8 cellular contexts compared by ENCODE assay signal in genomic region chr19:49676136-49676689, GRCh38. TPM values are rescaled to one million over a fixed set of nuclear protein-coding genes. Genes with fewer than 3 reads are reported as not detected.
DNase-seq lines count a peak whose midpoint lies in the region; ATAC-seq and TF ChIP-seq lines count a peak whose summit lies in the region.

No MANE protein-coding gene starts in this region.

- peak overlapping the region; percentile 85 to 90 for H3K4me3 Mint-ChIP-seq in activated T-cell treated with anti-CD3 and anti-CD28 coated beads, Interleukin-2, amount 50 U/mL, for 72 hours

- H3K27me3 ChIP-seq in esophagus squamous epithelium (no peaks in the 10 kb centered on the region), muscle layer of duodenum (ENCODE audit: low read depth, low read length) (no peaks in the 10 kb centered on the region)

- H3K36me3 Mint-ChIP-seq in activated T-cell treated with anti-CD3 and anti-CD28 coated beads, Interleukin-2, amount 50 U/mL, for 72 hours (ENCODE audit: insufficient read depth in 2 of 2) = peaks cover 0 to 14% of the 10 kb centered on the region in 2 donors

- peak overlapping the region; percentile 96 for H3K27ac ChIP-seq in VCaP
- H3K27ac ChIP-seq in esophagus squamous epithelium = peak overlapping the region; percentile 87 to 96 (median 90)
- peak overlapping the region; percentile 95 for H3K27ac ChIP-seq in muscle layer of duodenum (ENCODE audit: low read length)
- H3K27ac ChIP-seq in urinary bladder (ENCODE audit: low read depth) = peak overlapping the region; percentile 53

- intact Hi-C loops in esophagus squamous epithelium (cut with DNase I) = loop anchor here (10.0 kb wide), 1 partner anchor 101 kb away; no protein-coding TSS in a partner anchor

- peaks cover 52% of the 10 kb centered on the region for H3K4me1 Mint-ChIP-seq in activated T-cell treated with anti-CD3 and anti-CD28 coated beads, Interleukin-2, amount 50 U/mL, for 72 hours (ENCODE audit: low read depth)

- 4 to 5% methylated on average over 16 to 19 of the region's 22 CpGs for WGBS in esophagus squamous epithelium, 2 donors
- under 1% methylated on average over 22 of the region's 22 CpGs for WGBS in urinary bladder

- DNase-seq in activated T-cell treated with anti-CD3 and anti-CD28 coated beads, Interleukin-2, amount 50 U/mL, for 72 hours = no peak
- DNase-seq in activated T-cell treated with anti-CD3 and anti-CD28 coated beads for 4 hours (no peak), NCI-H2081 treated with DMSO at 0.1 percent for 48 hours (lab: John Stamatoyannopoulos, UW) (peak; percentile 75), esophagus squamous epithelium (lab: John Stamatoyannopoulos, UW) (no peak)

- H3K4me1 ChIP-seq in esophagus squamous epithelium (peaks cover 29 to 59% (median 40%) of the 10 kb centered on the region in 3 donors), muscle layer of duodenum (ENCODE audit: control insufficient read depth in 1 of 2, insufficient read depth in 2 of 2, low read length in 2 of 2) (peaks cover 12 to 43% of the 10 kb centered on the region in 2 donors), urinary bladder (ENCODE audit: insufficient read depth) (no peaks in the 10 kb centered on the region)

- H3K36me3 ChIP-seq in esophagus squamous epithelium (peaks cover 0 to 5% (median 0%) of the 10 kb centered on the region in 3 donors), muscle layer of duodenum (ENCODE audit: control insufficient read depth in 1 of 2, insufficient read depth in 2 of 2, low read length in 2 of 2) (no peaks in the 10 kb centered on the region), urinary bladder (ENCODE audit: insufficient read depth) (no peaks in the 10 kb centered on the region)

- H3K9me3 ChIP-seq in esophagus squamous epithelium (no peaks in the 10 kb centered on the region), muscle layer of duodenum (ENCODE audit: control insufficient read depth in 1 of 2, low read length in 2 of 2) (no peaks in the 10 kb centered on the region)

- TF ChIP-seq POLR2A in esophagus squamous epithelium (IDR thresholded peaks at IDR 0.05) = peak in 1 of 4 donors; percentile 63

- peak; percentile 8 to 21 for ATAC-seq in activated T-cell treated with anti-CD3 and anti-CD28 coated beads, Interleukin-2, amount 50 U/mL, for 72 hours (replicated peaks in 1 of 2)
- ATAC-seq in HG02759 (IDR thresholded peaks at IDR 0.05; ENCODE audit: unreplicated experiment) = peak; percentile 18

- TF ChIP-seq CTCF in VCaP (conservative IDR thresholded peaks at IDR 0.05) (no peak), esophagus squamous epithelium (IDR thresholded peaks at IDR 0.05) (no peak)

- H3K27ac Mint-ChIP-seq in activated T-cell treated with anti-CD3 and anti-CD28 coated beads, Interleukin-2, amount 50 U/mL, for 72 hours = peak overlapping the region; percentile 94

- H3K9me3 Mint-ChIP-seq in activated T-cell treated with anti-CD3 and anti-CD28 coated beads, Interleukin-2, amount 50 U/mL, for 72 hours = no peaks in the 10 kb centered on the region

- no peaks in the 10 kb centered on the region for H3K27me3 Mint-ChIP-seq in activated T-cell treated with anti-CD3 and anti-CD28 coated beads, Interleukin-2, amount 50 U/mL, for 72 hours (ENCODE audit: low read depth)

- H3K4me3 ChIP-seq in esophagus squamous epithelium = peak overlapping the region; percentile 15 to 64 (median 40)
- H3K4me3 ChIP-seq in muscle layer of duodenum (ENCODE audit: low read depth in 1 of 2, low read length in 2 of 2) = peak overlapping the region; percentile 57 to 62
- H3K4me3 ChIP-seq in urinary bladder (ENCODE audit: low read depth, low read length) = no peak overlapping the region

RNA-seq across cellular contexts. Expression of gene PRMT1, which starts 0.9 kb away (rescaled TPM):
- total RNA-seq in activated T-cell treated with anti-CD3 and anti-CD28 coated beads, Interleukin-2, amount 50 U/mL, for 72 hours = 100 to 1,000 TPM; 201 to 251 TPM
- total RNA-seq in esophagus squamous epithelium (100 to 1,000 TPM in 3 of 4 donors, 10 to 100 TPM in 1; 86.1 to 206 (median 182) TPM), urinary bladder (121 TPM)
- polyA plus RNA-seq in urinary bladder = 215 TPM

RNA-seq across cellular contexts. Expression of gene BCL2L12, which starts 10.5 kb away (rescaled TPM):
- 10 to 100 TPM; 80.3 to 82.6 TPM for total RNA-seq in activated T-cell treated with anti-CD3 and anti-CD28 coated beads, Interleukin-2, amount 50 U/mL, for 72 hours
- total RNA-seq in esophagus squamous epithelium (10 to 100 TPM in 1 of 4 donors, 1 to 10 TPM in 3; 4.4 to 12.9 (median 5.8) TPM), urinary bladder (3.1 TPM)
- 23.6 TPM for polyA plus RNA-seq in urinary bladder

RNA-seq across cellular contexts. Expression of gene IRF3, which starts 10.6 kb away (rescaled TPM):
- total RNA-seq in activated T-cell treated with anti-CD3 and anti-CD28 coated beads, Interleukin-2, amount 50 U/mL, for 72 hours = 100 to 1,000 TPM; 135 to 141 TPM
- total RNA-seq in esophagus squamous epithelium (10 to 100 TPM; 33.5 to 69.1 (median 49.4) TPM), urinary bladder (31.9 TPM)
- polyA plus RNA-seq in urinary bladder = 84.9 TPM

RNA-seq across cellular contexts. Expression of gene ADM5, which starts 13.2 kb away (rescaled TPM):
- total RNA-seq in activated T-cell treated with anti-CD3 and anti-CD28 coated beads, Interleukin-2, amount 50 U/mL, for 72 hours = 1 to 10 TPM; 4.1 to 8.1 TPM
- total RNA-seq in esophagus squamous epithelium (1 to 10 TPM in 3 of 4 donors, under 1 TPM in 1; 0.91 to 2.8 (median 1.8) TPM), urinary bladder (1.4 TPM)
- polyA plus RNA-seq in urinary bladder = 6.3 TPM

RNA-seq across cellular contexts. Expression of gene CPT1C, which starts 14.7 kb away (rescaled TPM):
- total RNA-seq in activated T-cell treated with anti-CD3 and anti-CD28 coated beads, Interleukin-2, amount 50 U/mL, for 72 hours = 1 to 10 TPM; 1.9 to 2.3 TPM
- total RNA-seq in esophagus squamous epithelium (1 to 10 TPM in 2 of 4 donors, under 1 TPM in 2; 0.48 to 4.8 (median 1.1) TPM), urinary bladder (11.8 TPM)
- 7.3 TPM for polyA plus RNA-seq in urinary bladder

Comparison
In these comparisons a context has a peak if more than half of its experiments do, and no peak if none do; other contexts are left out.
1. RNA of gene BCL2L12, which starts 10.5 kb away (total RNA-seq): 80.3 to 82.6 TPM in activated T-cell treated with anti-CD3 and anti-CD28 coated beads, Interleukin-2, amount 50 U/mL, for 72 hours; 4.4 to 12.9 TPM in esophagus squamous epithelium and 3.1 TPM in urinary bladder (single experiment); every median in the first group is over 4 times any median in the second.
2. Peak in every context shown above with its lines, with median percentiles within 50 percentile points of each other: H3K27ac ChIP-seq.